22 cellular contexts compared by ENCODE assay signal in genomic region chr14:68270342-68270741, GRCh38.
DNase-seq lines count a peak whose midpoint lies in the region; ATAC-seq and TF ChIP-seq lines count a peak whose summit lies in the region.
"Had no signal": no experiment of that assay in that cellular context is flagged by ENCODE, and none has a peak within 500 bp of the region (broad histone marks: within the 10 kb centered on the region; RNA-seq: fewer than 3 reads in every experiment).

No MANE protein-coding gene starts in this region.

- H3K27me3 ChIP-seq in BJ (ENCODE audit: control insufficient read depth, insufficient read depth, low read length) (no peaks in the 10 kb centered on the region), OCI-LY3 (ENCODE audit: low read depth, low read length) (no peaks in the 10 kb centered on the region)
- H3K27me3 ChIP-seq: gastrocnemius medialis, neural progenitor cell had no signal

- CTCF ChIA-PET in BJ (lab: Yijun Ruan, JAX): no interaction called here

- peaks cover 56% of the 10 kb centered on the region for H3K4me1 Mint-ChIP-seq in nephron
- H3K4me1 Mint-ChIP-seq in activated T-cell treated with anti-CD3 and anti-CD28 coated beads, Interleukin-2, amount 50 U/mL, for 72 hours (ENCODE audit: low read depth): peaks cover 39% of the 10 kb centered on the region

- no peaks in the 10 kb centered on the region for H4K20me1 ChIP-seq in OCI-LY3 (ENCODE audit: insufficient read depth, low read length)

- no peak overlapping the region for H2AFZ ChIP-seq in OCI-LY3 (ENCODE audit: low read depth, low read length)
- H2AFZ ChIP-seq: neural progenitor cell had no signal

- peak overlapping the region; percentile 81 to 90 (median 87) for H3K27ac Mint-ChIP-seq in nephron
- H3K27ac Mint-ChIP-seq in activated T-cell treated with anti-CD3 and anti-CD28 coated beads, Interleukin-2, amount 50 U/mL, for 72 hours: no peak overlapping the region
- H3K27ac Mint-ChIP-seq: neural progenitor cell had no signal

- no peaks in the 10 kb centered on the region for H3K27me3 Mint-ChIP-seq in nephron (ENCODE audit: low read depth)
- no peaks in the 10 kb centered on the region for H3K27me3 Mint-ChIP-seq in activated T-cell treated with anti-CD3 and anti-CD28 coated beads, Interleukin-2, amount 50 U/mL, for 72 hours (ENCODE audit: low read depth)

- H3K4me2 ChIP-seq in OCI-LY3 (ENCODE audit: low read length): no peak overlapping the region
- H3K4me2 ChIP-seq: neural progenitor cell had no signal

- H3K36me3 Mint-ChIP-seq in nephron (ENCODE audit: low read depth): no peaks in the 10 kb centered on the region
- H3K36me3 Mint-ChIP-seq in activated T-cell treated with anti-CD3 and anti-CD28 coated beads, Interleukin-2, amount 50 U/mL, for 72 hours (ENCODE audit: insufficient read depth in 2 of 2): no peaks in the 10 kb centered on the region
- H3K36me3 Mint-ChIP-seq: neural progenitor cell had no signal

- peak; percentile 68 for DNase-seq in BJ (ENCODE audit: low read depth)
- DNase-seq in left ventricle myocardium superior: no peak
- no peak for DNase-seq in NCI-H1417 treated with DMSO at 0.1 percent for 48 hours (lab: John Stamatoyannopoulos, UW)
- no peak for DNase-seq in activated T-cell treated with anti-CD3 and anti-CD28 coated beads, Interleukin-2, amount 50 U/mL, for 72 hours
- DNase-seq: activated CD4-positive, alpha-beta T cell treated with anti-CD3 and anti-CD28 coated beads for 4 hours; activated CD8-positive, alpha-beta memory T cell treated with anti-CD3 and anti-CD28 coated beads, Interleukin-2, amount 50 U/mL, for 4 hours; activated gamma-delta T cell treated with Interleukin-2 at 50 U/mL for 16 hours; anterior cingulate cortex; EL; gastrocnemius medialis; mammary epithelial cell; NCI-H226; psoas muscle; SHP77; stimulated activated CD4-positive, alpha-beta T cell treated with anti-CD3 and anti-CD28 coated beads, Interleukin-15, amount 100 ng/mL, for 24 hours; stimulated activated naive CD8-positive, alpha-beta T cell treated with anti-CD3 and anti-CD28 coated beads, Interleukin-15, Interleukin-2, amounts not matched to agents 100 U/mL and 50 U/mL, for 24 hours; T1000 had no signal

- peak overlapping the region; percentile 93; the same call in 1 of the 2 replicates for H3K27ac ChIP-seq in OCI-LY3 (ENCODE audit: low read length)
- H3K27ac ChIP-seq: neural progenitor cell, psoas muscle had no signal

- no peaks in the 10 kb centered on the region for H3K9me3 Mint-ChIP-seq in nephron
- H3K9me3 Mint-ChIP-seq in activated T-cell treated with anti-CD3 and anti-CD28 coated beads, Interleukin-2, amount 50 U/mL, for 72 hours: no peaks in the 10 kb centered on the region
- H3K9me3 Mint-ChIP-seq: neural progenitor cell had no signal

- H3K9ac ChIP-seq in OCI-LY3 (ENCODE audit: low read length): no peak overlapping the region
- H3K9ac ChIP-seq: neural progenitor cell had no signal

- TF ChIP-seq CTCF in BJ (IDR thresholded peaks at IDR 0.05; ENCODE audit: insufficient read depth, low read depth, low read length) (no peak), OCI-LY3 (IDR thresholded peaks at IDR 0.05; ENCODE audit: low read depth, low read length) (no peak), nephron (IDR thresholded peaks at IDR 0.05; ENCODE audit: unreplicated experiment in 3 of 3) (no peak)

- H3K9me3 ChIP-seq in OCI-LY3 (ENCODE audit: insufficient read depth, low read length): no peaks in the 10 kb centered on the region
- H3K9me3 ChIP-seq: gastrocnemius medialis, psoas muscle had no signal

- ATAC-seq in left ventricle myocardium superior: peak; percentile 60
- ATAC-seq in GM18858 (IDR thresholded peaks at IDR 0.05; ENCODE audit: unreplicated experiment): no peak
- no peak for ATAC-seq in activated T-cell treated with anti-CD3 and anti-CD28 coated beads, Interleukin-2, amount 50 U/mL, for 72 hours (replicated peaks in 1 of 2)
- ATAC-seq in HG02571 (IDR thresholded peaks at IDR 0.05; ENCODE audit: unreplicated experiment): no peak
- ATAC-seq: gastrocnemius medialis; stimulated activated naive CD8-positive, alpha-beta T cell treated with anti-CD3 and anti-CD28 coated beads, Interleukin-15, Interleukin-2, amounts not matched to agents 100 U/mL and 50 U/mL, for 24 hours had no signal

- no peaks in the 10 kb centered on the region for H3K79me2 ChIP-seq in OCI-LY3 (ENCODE audit: low read length)

- H3K36me3 ChIP-seq in BJ (ENCODE audit: control insufficient read depth, insufficient read depth, low read length) (no peaks in the 10 kb centered on the region), OCI-LY3 (replicated peaks; ENCODE audit: low read depth, low read length) (no peaks in the 10 kb centered on the region)
- H3K36me3 ChIP-seq: gastrocnemius medialis, neural progenitor cell had no signal

- H3K4me3 ChIP-seq in BJ (ENCODE audit: low read depth, low read length) (no peak overlapping the region), OCI-LY3 (ENCODE audit: low read length) (no peak overlapping the region)
- H3K4me3 ChIP-seq: gastrocnemius medialis, neural progenitor cell, psoas muscle had no signal

- POLR2A ChIA-PET in BJ (lab: Charles Lee): interaction anchor here (0.6 kb wide), 2 partner anchors 516 kb away, joined by 3 to 4 read pairs; no protein-coding TSS in a partner anchor

- no peak overlapping the region for H3K4me3 Mint-ChIP-seq in nephron
- no peak overlapping the region for H3K4me3 Mint-ChIP-seq in activated T-cell treated with anti-CD3 and anti-CD28 coated beads, Interleukin-2, amount 50 U/mL, for 72 hours
- H3K4me3 Mint-ChIP-seq: neural progenitor cell had no signal

- intact Hi-C loops in left ventricle myocardium superior (cut with micrococcal nuclease): no loop called here

- peaks cover 95% of the 10 kb centered on the region for H3K4me1 ChIP-seq in OCI-LY3 (ENCODE audit: low read length)
- H3K4me1 ChIP-seq: neural progenitor cell, psoas muscle had no signal
